9 cellular contexts compared by ENCODE assay signal in the genomic region with DNA sequence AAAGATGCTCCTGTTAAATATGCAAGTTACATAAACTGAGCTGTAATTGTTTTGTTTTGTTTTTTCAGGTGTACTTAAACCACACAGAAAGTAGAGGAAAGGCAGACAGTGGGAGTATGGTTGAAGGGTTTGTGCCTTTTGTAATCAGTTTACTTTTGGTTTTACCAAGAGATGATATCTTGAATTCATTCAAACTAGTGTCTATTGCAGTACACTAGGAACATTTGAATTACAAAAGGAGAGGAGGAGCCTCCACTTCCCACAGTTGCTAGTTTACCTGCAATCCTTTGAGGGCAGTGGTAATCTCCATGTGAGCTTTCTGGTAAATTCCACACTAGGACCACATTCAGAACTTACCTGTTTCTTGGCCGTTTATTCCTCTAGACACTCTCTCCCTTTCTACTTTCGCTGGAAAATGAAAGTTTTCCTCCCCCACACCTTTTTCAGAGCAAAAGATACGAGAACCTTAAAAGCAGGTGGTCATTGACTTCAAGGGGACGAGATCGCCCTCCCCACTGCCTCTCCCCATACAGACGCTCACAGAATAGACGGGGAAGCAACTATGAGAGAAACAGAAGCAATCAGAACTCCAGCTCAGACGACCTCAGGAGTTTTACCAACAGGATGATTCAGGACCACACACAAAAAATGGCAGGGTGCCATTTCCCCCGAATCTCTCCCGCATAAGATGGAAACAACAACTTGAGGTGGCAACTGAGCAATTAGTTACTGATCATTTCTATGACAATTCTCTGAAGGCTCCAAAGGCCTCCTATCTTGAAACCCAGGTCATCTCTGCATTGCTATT. TPM values are rescaled to one million over a fixed set of nuclear protein-coding genes. Genes with fewer than 3 reads are reported as not detected.
DNase-seq lines count a peak whose midpoint lies in the region; ATAC-seq and FAIRE-seq lines count a peak whose summit lies in the region.
"Had no signal": no experiment of that assay in that cellular context is flagged by ENCODE, and none has a peak within 500 bp of the region (broad histone marks: within the 10 kb centered on the region; RNA-seq: fewer than 3 reads in every experiment).

No MANE protein-coding gene starts in this region.

- H3K27ac Mint-ChIP-seq in activated naive CD8-positive, alpha-beta T cell treated with anti-CD3 and anti-CD28 coated beads, Interleukin-2, amount 50 U/mL, for 24 hours = no peak overlapping the region

- H3K27ac ChIP-seq in ACC112 (ENCODE audit: low read depth, low read length) = no peak overlapping the region

- no peak overlapping the region for H2AFZ ChIP-seq in ACC112 (ENCODE audit: low read length, unreplicated experiment)

- H3K4me3 ChIP-seq in ACC112 (ENCODE audit: low read depth, low read length) = peak overlapping the region; percentile 8; the same call in 1 of the 2 replicates

- no peaks in the 10 kb centered on the region for H3K36me3 Mint-ChIP-seq in activated naive CD8-positive, alpha-beta T cell treated with anti-CD3 and anti-CD28 coated beads, Interleukin-2, amount 50 U/mL, for 24 hours (ENCODE audit: low read depth)

- H3K4me3 Mint-ChIP-seq in activated naive CD8-positive, alpha-beta T cell treated with anti-CD3 and anti-CD28 coated beads, Interleukin-2, amount 50 U/mL, for 24 hours = peak overlapping the region; percentile 10

- no peaks in the 10 kb centered on the region for H3K36me3 ChIP-seq in ACC112 (ENCODE audit: insufficient read depth, low read length)

- peak; percentile 72 for FAIRE-seq in GM19239 (lab: Jason Lieb, UNC)

- H3K27me3 ChIP-seq in ACC112 (ENCODE audit: insufficient read depth, low read length) = no peaks in the 10 kb centered on the region

- no peak for ATAC-seq in activated naive CD8-positive, alpha-beta T cell treated with anti-CD3 and anti-CD28 coated beads, Interleukin-2, amount 50 U/mL, for 24 hours
- ATAC-seq in GM21723 (IDR thresholded peaks at IDR 0.05; ENCODE audit: unreplicated experiment) = no peak
- no peak for ATAC-seq in HG02759 (IDR thresholded peaks at IDR 0.05; ENCODE audit: unreplicated experiment)
- no peak for ATAC-seq in left lobe of liver

- H3K4me1 Mint-ChIP-seq in activated naive CD8-positive, alpha-beta T cell treated with anti-CD3 and anti-CD28 coated beads, Interleukin-2, amount 50 U/mL, for 24 hours = peaks cover 47% of the 10 kb centered on the region

- H3K79me2 ChIP-seq in ACC112 (ENCODE audit: control insufficient read depth, insufficient read depth, low read length, unreplicated experiment) = no peaks in the 10 kb centered on the region

- H3K4me1 ChIP-seq in ACC112 (ENCODE audit: control insufficient read depth, insufficient read depth, low read length, unreplicated experiment) = peaks cover 20% of the 10 kb centered on the region

- no peaks in the 10 kb centered on the region for H3K9me3 Mint-ChIP-seq in activated naive CD8-positive, alpha-beta T cell treated with anti-CD3 and anti-CD28 coated beads, Interleukin-2, amount 50 U/mL, for 24 hours

- DNase-seq in GM19239 (ENCODE audit: insufficient read length, low spot score) (no peak), kidney tubule cell (ENCODE audit: low spot score) (peak; percentile 76), DMS114 treated with DMSO at 0.1 percent for 48 hours (lab: John Stamatoyannopoulos, UW; ENCODE audit: unreplicated experiment) (no peak), left lobe of liver (ENCODE audit: low spot score) (no peak)
- DNase-seq in activated naive CD8-positive, alpha-beta T cell treated with anti-CD3 and anti-CD28 coated beads, Interleukin-2, amount 50 U/mL, for 24 hours = no peak
- DNase-seq: DMS 273 treated with DMSO at 0.1 percent for 48 hours had no signal

- peaks cover 47% of the 10 kb centered on the region for H3K27me3 Mint-ChIP-seq in activated naive CD8-positive, alpha-beta T cell treated with anti-CD3 and anti-CD28 coated beads, Interleukin-2, amount 50 U/mL, for 24 hours

RNA-seq across cellular contexts. Expression of a gene that starts 3.3 kb away (rescaled TPM):
- total RNA-seq in left lobe of liver = 56.5 TPM
